ENCODE assay signal across 24 cellular contexts in the genomic region with DNA sequence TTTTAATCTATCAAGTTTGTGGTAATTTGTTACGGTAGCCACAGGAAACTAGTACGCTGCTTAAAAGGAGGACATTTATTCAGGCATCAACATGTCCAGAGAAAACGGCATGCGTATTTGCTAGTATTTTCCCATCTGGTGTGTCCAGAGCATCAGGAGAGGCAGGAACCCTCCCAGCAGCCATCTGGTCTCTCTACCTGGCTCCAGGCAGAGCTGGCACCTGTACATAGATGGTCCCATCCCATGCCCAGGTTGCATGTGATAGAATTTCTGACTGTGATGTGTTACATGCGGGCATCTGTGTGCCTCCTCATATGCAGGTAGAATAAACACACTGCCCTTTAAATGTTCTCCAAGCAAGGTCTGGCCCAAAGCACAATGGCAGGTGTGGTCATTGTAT. TPM values are rescaled to one million over a fixed set of nuclear protein-coding genes. Genes with fewer than 3 reads are reported as not detected.
"Had no signal": no experiment of that assay in that cellular context is flagged by ENCODE, and none has a peak within 500 bp of the region (broad histone marks: within the 10 kb centered on the region; RNA-seq: fewer than 3 reads in every experiment).

No MANE protein-coding gene starts in this region.

- H3K4me1 Mint-ChIP-seq: activated B cell treated with CpG ODN at 0.5 μM for 24 hours; activated CD8-positive, alpha-beta memory T cell treated with anti-CD3 and anti-CD28 coated beads, Interleukin-2, amount 10 ng/mL, durations not matched to agents 7 days and 5 days; activated naive CD4-positive, alpha-beta T cell treated with anti-CD3 and anti-CD28 coated beads, Interleukin-2, amount 50 U/mL, for 24 hours; activated naive CD8-positive, alpha-beta T cell treated with anti-CD3 and anti-CD28 coated beads, Interleukin-2, amount 50 U/mL, for 24 hours had no signal

- H3K36me3 ChIP-seq: adrenal gland, esophagus muscularis mucosa, gastrocnemius medialis, heart left ventricle, WERI-Rb-1 had no signal

- H3K4me1 ChIP-seq: adrenal gland, body of pancreas, esophagus muscularis mucosa, foreskin keratinocyte, gastrocnemius medialis, heart left ventricle had no signal

- H3K27ac Mint-ChIP-seq: activated B cell treated with CpG ODN at 0.5 μM for 24 hours; activated CD8-positive, alpha-beta memory T cell treated with anti-CD3 and anti-CD28 coated beads, Interleukin-2, amount 10 ng/mL, durations not matched to agents 7 days and 5 days; activated CD8-positive, alpha-beta T cell treated with anti-CD3 and anti-CD28 coated beads, Interleukin-2, amount 10 ng/mL, durations not matched to agents 7 days and 5 days; activated naive CD4-positive, alpha-beta T cell treated with anti-CD3 and anti-CD28 coated beads for 36 hours; activated naive CD4-positive, alpha-beta T cell treated with anti-CD3 and anti-CD28 coated beads, Interleukin-2, amount 50 U/mL, for 24 hours; activated naive CD8-positive, alpha-beta T cell treated with anti-CD3 and anti-CD28 coated beads for 36 hours; activated naive CD8-positive, alpha-beta T cell treated with anti-CD3 and anti-CD28 coated beads, Interleukin-2, amount 50 U/mL, for 24 hours; activated T-helper 1 cell treated with anti-CD3 and anti-CD28 coated beads, Interleukin-12 subunit alpha, Interleukin-12 subunit beta, Interleukin-2, Interleukin-4 antibody, amounts not matched to agents 30 ng/mL and 10 ng/mL and 1 ng/mL, durations not matched to agents 14 hours and 24 hours and 36 hours; activated T-helper 2 cell treated with anti-CD3 and anti-CD28 coated beads, Interferon-gamma antibody, Interleukin-2, Interleukin-4, amounts not matched to agents 10 μg/mL and 5 μg/mL and 100 μg/mL, durations not matched to agents 14 hours and 24 hours and 36 hours; dendritic cell treated with granulocyte-macrophage colony-stimulating factor and Interleukin-4, amounts not matched to agents 40 ng/mL and 50 ng/mL, for 4 days; T-helper 17 cell; T-helper 2 cell treated with Interferon-gamma antibody and Interleukin-4, amounts not matched to agents 5 μg/mL and 100 μg/mL, for 36 hours had no signal

- DNase-seq: activated B cell treated with CpG ODN at 0.5 μM for 24 hours, aorta, T1000 had no signal

- ATAC-seq: body of pancreas had no signal

- H3K36me3 Mint-ChIP-seq: activated CD8-positive, alpha-beta memory T cell treated with anti-CD3 and anti-CD28 coated beads, Interleukin-2, amount 10 ng/mL, durations not matched to agents 7 days and 5 days; activated naive CD4-positive, alpha-beta T cell treated with anti-CD3 and anti-CD28 coated beads, Interleukin-2, amount 50 U/mL, for 24 hours; activated naive CD8-positive, alpha-beta T cell treated with anti-CD3 and anti-CD28 coated beads for 36 hours had no signal

- H3K4me3 ChIP-seq: adrenal gland, body of pancreas, coronary artery, dorsolateral prefrontal cortex, esophagus muscularis mucosa, gastrocnemius medialis, heart left ventricle had no signal

- H3K4me3 Mint-ChIP-seq: activated B cell treated with CpG ODN at 0.5 μM for 24 hours; activated CD8-positive, alpha-beta memory T cell treated with anti-CD3 and anti-CD28 coated beads, Interleukin-2, amount 10 ng/mL, durations not matched to agents 7 days and 5 days; activated CD8-positive, alpha-beta T cell treated with anti-CD3 and anti-CD28 coated beads, Interleukin-2, amount 10 ng/mL, durations not matched to agents 7 days and 5 days; activated naive CD4-positive, alpha-beta T cell treated with anti-CD3 and anti-CD28 coated beads for 36 hours; activated naive CD4-positive, alpha-beta T cell treated with anti-CD3 and anti-CD28 coated beads, Interleukin-2, amount 50 U/mL, for 24 hours; activated naive CD8-positive, alpha-beta T cell treated with anti-CD3 and anti-CD28 coated beads for 36 hours; activated naive CD8-positive, alpha-beta T cell treated with anti-CD3 and anti-CD28 coated beads, Interleukin-2, amount 50 U/mL, for 24 hours; activated T-helper 1 cell treated with anti-CD3 and anti-CD28 coated beads, Interleukin-12 subunit alpha, Interleukin-12 subunit beta, Interleukin-2, Interleukin-4 antibody, amounts not matched to agents 30 ng/mL and 10 ng/mL and 1 ng/mL, durations not matched to agents 14 hours and 24 hours and 36 hours; dendritic cell treated with granulocyte-macrophage colony-stimulating factor and Interleukin-4, amounts not matched to agents 40 ng/mL and 50 ng/mL, for 4 days; T-helper 17 cell; T-helper 2 cell treated with Interferon-gamma antibody and Interleukin-4, amounts not matched to agents 5 μg/mL and 100 μg/mL, for 36 hours had no signal

- H3K9me3 Mint-ChIP-seq: activated B cell treated with CpG ODN at 0.5 μM for 24 hours; activated naive CD4-positive, alpha-beta T cell treated with anti-CD3 and anti-CD28 coated beads for 36 hours; activated naive CD4-positive, alpha-beta T cell treated with anti-CD3 and anti-CD28 coated beads, Interleukin-2, amount 50 U/mL, for 24 hours; activated naive CD8-positive, alpha-beta T cell treated with anti-CD3 and anti-CD28 coated beads for 36 hours; activated naive CD8-positive, alpha-beta T cell treated with anti-CD3 and anti-CD28 coated beads, Interleukin-2, amount 50 U/mL, for 24 hours; activated T-helper 1 cell treated with anti-CD3 and anti-CD28 coated beads, Interleukin-12 subunit alpha, Interleukin-12 subunit beta, Interleukin-2, Interleukin-4 antibody, amounts not matched to agents 30 ng/mL and 10 ng/mL and 1 ng/mL, durations not matched to agents 14 hours and 24 hours and 36 hours; activated T-helper 2 cell treated with anti-CD3 and anti-CD28 coated beads, Interferon-gamma antibody, Interleukin-2, Interleukin-4, amounts not matched to agents 10 μg/mL and 5 μg/mL and 100 μg/mL, durations not matched to agents 14 hours and 24 hours and 36 hours; dendritic cell treated with granulocyte-macrophage colony-stimulating factor and Interleukin-4, amounts not matched to agents 40 ng/mL and 50 ng/mL, for 4 days; T-helper 2 cell treated with Interferon-gamma antibody and Interleukin-4, amounts not matched to agents 5 μg/mL and 100 μg/mL, for 36 hours had no signal

- H3K27ac ChIP-seq: adrenal gland, body of pancreas, coronary artery, esophagus muscularis mucosa, foreskin keratinocyte, gastrocnemius medialis, heart left ventricle, WERI-Rb-1 had no signal

- H3K9me3 ChIP-seq: adrenal gland, body of pancreas, esophagus muscularis mucosa, gastrocnemius medialis, heart left ventricle had no signal

- H3K27me3 ChIP-seq: body of pancreas, foreskin keratinocyte, gastrocnemius medialis had no signal

RNA-seq across cellular contexts. Expression of a gene that starts 57.9 kb away (rescaled TPM):
- total RNA-seq: activated B cell treated with CpG ODN at 0.5 μM for 24 hours; activated CD8-positive, alpha-beta memory T cell treated with anti-CD3 and anti-CD28 coated beads for 36 hours; activated CD8-positive, alpha-beta memory T cell treated with anti-CD3 and anti-CD28 coated beads, Interleukin-2, amount 10 ng/mL, durations not matched to agents 7 days and 5 days; activated CD8-positive, alpha-beta T cell treated with anti-CD3 and anti-CD28 coated beads, Interleukin-2, amount 10 ng/mL, durations not matched to agents 7 days and 5 days; activated naive CD4-positive, alpha-beta T cell treated with anti-CD3 and anti-CD28 coated beads for 36 hours; activated naive CD8-positive, alpha-beta T cell treated with anti-CD3 and anti-CD28 coated beads for 36 hours; activated T-helper 1 cell treated with anti-CD3 and anti-CD28 coated beads, Interleukin-12 subunit alpha, Interleukin-12 subunit beta, Interleukin-2, Interleukin-4 antibody, amounts not matched to agents 30 ng/mL and 10 ng/mL and 1 ng/mL, durations not matched to agents 14 hours and 24 hours and 36 hours; activated T-helper 2 cell treated with anti-CD3 and anti-CD28 coated beads, Interferon-gamma antibody, Interleukin-2, Interleukin-4, amounts not matched to agents 10 μg/mL and 5 μg/mL and 100 μg/mL, durations not matched to agents 14 hours and 24 hours and 36 hours; adrenal gland; aorta; body of pancreas; dorsolateral prefrontal cortex; esophagus muscularis mucosa; foreskin keratinocyte; gastrocnemius medialis; heart left ventricle; T-helper 17 cell had no signal
- polyA plus RNA-seq: adrenal gland, aorta, foreskin keratinocyte, heart left ventricle had no signal
